15 cellular contexts compared by ENCODE assay signal in genomic region chr3:13280122-13280790, GRCh38.
"Had no signal": no experiment of that assay in that cellular context is flagged by ENCODE, and none has a peak within 500 bp of the region (broad histone marks: within the 10 kb centered on the region; RNA-seq: fewer than 3 reads in every experiment).

No MANE protein-coding gene starts in this region.

- H3K4me3 ChIP-seq: esophagus muscularis mucosa, pancreas, skin epidermis, transverse colon had no signal

- H3K36me3 ChIP-seq: esophagus muscularis mucosa, pancreas, transverse colon had no signal

- H3K4me1 ChIP-seq: pancreas had no signal

- H3K27me3 ChIP-seq: pancreas had no signal

- ATAC-seq: activated naive CD8-positive, alpha-beta T cell treated with anti-CD3 and anti-CD28 coated beads, Interleukin-2, amount 50 U/mL, for 24 hours; stimulated activated naive CD8-positive, alpha-beta T cell treated with anti-CD3 and anti-CD28 coated beads, Interleukin-15, Interleukin-2, amounts not matched to agents 100 U/mL and 50 U/mL, for 24 hours had no signal

- H3K9me3 ChIP-seq: pancreas had no signal

- DNase-seq: activated CD4-positive, CD25-positive, alpha-beta regulatory T cell treated with anti-CD3 and anti-CD28 coated beads, Interleukin-2, amount 50 U/mL, for 72 hours; activated naive CD4-positive, alpha-beta T cell treated with Interleukin-2 at 50 U/mL for 16 hours; activated naive CD8-positive, alpha-beta T cell treated with anti-CD3 and anti-CD28 coated beads, Interleukin-2, amount 50 U/mL, for 24 hours; hypothalamus; midbrain; pancreas; SK-N-SH; stimulated activated CD4-positive, alpha-beta T cell treated with anti-CD3 and anti-CD28 coated beads, Interleukin-4, amount 100 ng/mL, for 4 hours; stimulated activated CD8-positive, alpha-beta memory T cell treated with anti-CD3 and anti-CD28 coated beads, Interleukin-4, amount 100 ng/mL, for 48 hours; stimulated activated naive CD8-positive, alpha-beta T cell treated with anti-CD3 and anti-CD28 coated beads, Interleukin-15, Interleukin-2, amounts not matched to agents 100 U/mL and 50 U/mL, for 24 hours; T-cell; T1000; transverse colon had no signal

- H3K4me2 ChIP-seq: SK-N-SH had no signal
